ENCODE assay signal across 18 cellular contexts in the genomic region with DNA sequence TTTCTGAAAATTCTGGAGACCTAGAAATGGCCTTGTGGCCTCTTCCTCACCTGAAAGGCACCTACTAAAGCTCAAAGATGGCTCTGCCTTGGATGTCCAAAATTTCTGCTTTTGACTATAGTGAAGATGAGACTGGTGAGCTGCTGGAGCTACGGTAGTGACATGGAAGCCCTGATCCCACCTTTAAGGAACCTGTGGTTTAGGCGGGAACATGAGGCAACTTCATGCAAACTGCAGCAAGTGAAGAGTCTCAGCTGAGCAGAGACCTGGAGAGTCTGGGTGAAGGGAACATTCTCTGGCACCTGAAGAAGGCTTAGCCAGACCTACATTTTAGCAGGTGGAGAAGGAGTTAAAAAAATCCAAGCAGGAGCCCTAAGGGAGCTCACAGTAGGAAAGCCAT.
"Had no signal": no experiment of that assay in that cellular context is flagged by ENCODE, and none has a peak within 500 bp of the region (broad histone marks: within the 10 kb centered on the region; RNA-seq: fewer than 3 reads in every experiment).

No MANE protein-coding gene starts in this region.

- H3K79me2 ChIP-seq: parathyroid adenoma had no signal

- H3K27ac Mint-ChIP-seq: activated B cell treated with CpG ODN at 0.5 μM for 24 hours; activated naive CD4-positive, alpha-beta T cell treated with anti-CD3 and anti-CD28 coated beads, Interleukin-2, amount 10 ng/mL, durations not matched to agents 7 days and 5 days; activated T-helper 1 cell treated with anti-CD3 and anti-CD28 coated beads, Interleukin-12 subunit alpha, Interleukin-12 subunit beta, Interleukin-2, Interleukin-4 antibody, amounts not matched to agents 30 ng/mL and 10 ng/mL and 1 ng/mL, durations not matched to agents 14 hours and 24 hours and 36 hours; T-helper 1 cell treated with Interleukin-12 subunit alpha and Interleukin-12 subunit beta and Interleukin-4 antibody, amounts not matched to agents 30 μg/mL and 1 μg/mL, for 36 hours had no signal

- DNase-seq: activated B cell treated with CpG ODN at 0.5 μM for 24 hours; activated naive CD4-positive, alpha-beta T cell treated with anti-CD3 and anti-CD28 coated beads, Interleukin-2, amount 10 ng/mL, durations not matched to agents 7 days and 5 days; body of pancreas; central memory CD4-positive, alpha-beta T cell; effector CD8-positive, alpha-beta T cell; gastrocnemius medialis; islet precursor cell; retina; stimulated activated CD4-positive, alpha-beta T cell treated with anti-CD3 and anti-CD28 coated beads, Interleukin-4, amount 100 ng/mL, for 4 hours; transverse colon had no signal

- H3K4me3 ChIP-seq: body of pancreas, coronary artery, gastrocnemius medialis, SK-N-MC, skin epidermis, transverse colon had no signal

- H2AFZ ChIP-seq: parathyroid adenoma had no signal

- H3K27me3 ChIP-seq: body of pancreas, gastrocnemius medialis, transverse colon had no signal

- ATAC-seq: body of pancreas, gastrocnemius medialis, left lobe of liver had no signal

- H3K27me3 Mint-ChIP-seq: activated B cell treated with CpG ODN at 0.5 μM for 24 hours had no signal

- H3K4me3 Mint-ChIP-seq: activated B cell treated with CpG ODN at 0.5 μM for 24 hours; activated naive CD4-positive, alpha-beta T cell treated with anti-CD3 and anti-CD28 coated beads, Interleukin-2, amount 10 ng/mL, durations not matched to agents 7 days and 5 days; activated T-helper 1 cell treated with anti-CD3 and anti-CD28 coated beads, Interleukin-12 subunit alpha, Interleukin-12 subunit beta, Interleukin-2, Interleukin-4 antibody, amounts not matched to agents 30 ng/mL and 10 ng/mL and 1 ng/mL, durations not matched to agents 14 hours and 24 hours and 36 hours; T-helper 1 cell treated with Interleukin-12 subunit alpha and Interleukin-12 subunit beta and Interleukin-4 antibody, amounts not matched to agents 30 μg/mL and 1 μg/mL, for 36 hours had no signal

- H3K9ac ChIP-seq: parathyroid adenoma had no signal

- H3K27ac ChIP-seq: body of pancreas, coronary artery, epithelial cell of prostate, gastrocnemius medialis, parathyroid adenoma, SK-N-MC, skin epidermis, transverse colon had no signal

- H3K9me3 Mint-ChIP-seq: activated B cell treated with CpG ODN at 0.5 μM for 24 hours; activated naive CD4-positive, alpha-beta T cell treated with anti-CD3 and anti-CD28 coated beads, Interleukin-2, amount 10 ng/mL, durations not matched to agents 7 days and 5 days; activated T-helper 1 cell treated with anti-CD3 and anti-CD28 coated beads, Interleukin-12 subunit alpha, Interleukin-12 subunit beta, Interleukin-2, Interleukin-4 antibody, amounts not matched to agents 30 ng/mL and 10 ng/mL and 1 ng/mL, durations not matched to agents 14 hours and 24 hours and 36 hours; T-helper 1 cell treated with Interleukin-12 subunit alpha and Interleukin-12 subunit beta and Interleukin-4 antibody, amounts not matched to agents 30 μg/mL and 1 μg/mL, for 36 hours had no signal

- H3K9me3 ChIP-seq: body of pancreas, gastrocnemius medialis, transverse colon had no signal
